21 cellular contexts compared by ENCODE assay signal in genomic region chr11:8227156-8228152, GRCh38. TPM values are rescaled to one million over a fixed set of nuclear protein-coding genes. Genes with fewer than 3 reads are reported as not detected.
DNase-seq lines count a peak whose midpoint lies in the region; ATAC-seq, FAIRE-seq and TF ChIP-seq lines count a peak whose summit lies in the region.
"Had no signal": no experiment of that assay in that cellular context is flagged by ENCODE, and none has a peak within 500 bp of the region (broad histone marks: within the 10 kb centered on the region; RNA-seq: fewer than 3 reads in every experiment).

No MANE protein-coding gene starts in this region.

- ATAC-seq in GM21381 (IDR thresholded peaks at IDR 0.05; ENCODE audit: unreplicated experiment), result no peak
- no peak for ATAC-seq in stimulated activated naive CD8-positive, alpha-beta T cell treated with anti-CD3 and anti-CD28 coated beads, Interleukin-15, Interleukin-2, amounts not matched to agents 100 U/mL and 50 U/mL, for 24 hours

- no peaks in the 10 kb centered on the region for H3K9me3 ChIP-seq in HAP-1
- H3K9me3 ChIP-seq: BE2C, SK-N-SH had no signal

- H3K4me1 ChIP-seq in HAP-1, result peaks cover 4% of the 10 kb centered on the region

- H3K4me3 ChIP-seq in HAP-1 (no peak overlapping the region), epithelial cell of proximal tubule (ENCODE audit: low read depth, low read length) (no peak overlapping the region), retinal pigment epithelial cell (ENCODE audit: low read length) (no peak overlapping the region), coronary artery (no peak overlapping the region)

- in situ Hi-C loops in HAP-1 (cut with MboI; ENCODE audit: low sequenced_read_pairs), result loop anchor here (5.0 kb wide), 1 partner anchor 340 kb away; no protein-coding TSS in a partner anchor

- peak; percentile 63 to 67 for DNase-seq in HAP-1 (ENCODE audit: low spot score in 2 of 2)
- peak; percentile 3 for DNase-seq in RCC 7860 (ENCODE audit: low spot score)
- DNase-seq in epithelial cell of proximal tubule (ENCODE audit: low read depth), result peak; percentile 46
- DNase-seq in retinal pigment epithelial cell (ENCODE audit: low read depth), result peak; percentile 78
- no peak for DNase-seq in coronary artery (ENCODE audit: low spot score)
- no peak for DNase-seq in stimulated activated naive CD8-positive, alpha-beta T cell treated with anti-CD3 and anti-CD28 coated beads, Interleukin-15, Interleukin-2, amounts not matched to agents 100 U/mL and 50 U/mL, for 24 hours
- DNase-seq: activated CD8-positive, alpha-beta memory T cell treated with anti-CD3 and anti-CD28 coated beads, Interleukin-2, amount 50 U/mL, for 4 hours; activated gamma-delta T cell treated with Interleukin-2 at 50 U/mL for 16 hours; BE2C; NCI-H187; NCI-H510A treated with DMSO at 0.1 percent for 48 hours; nephron progenitor cell; SK-N-SH; T-helper 9 cell had no signal

- no peaks in the 10 kb centered on the region for H3K36me3 ChIP-seq in HAP-1 (replicated peaks)
- H3K36me3 ChIP-seq: BE2C had no signal

- no peak overlapping the region for H3K27ac ChIP-seq in coronary artery

- no peak for TF ChIP-seq CTCF in epithelial cell of proximal tubule (conservative IDR thresholded peaks at IDR 0.05; ENCODE audit: low read depth, low read length)
- TF ChIP-seq CTCF in retinal pigment epithelial cell (conservative IDR thresholded peaks at IDR 0.05; ENCODE audit: low read depth, low read length), result no peak
- TF ChIP-seq CTCF in coronary artery (IDR thresholded peaks at IDR 0.05), result no peak

- no peak for FAIRE-seq in RCC 7860 (lab: Jason Lieb, UNC)
- FAIRE-seq: colon had no signal

- H3K27me3 ChIP-seq in HAP-1 (ENCODE audit: low read depth), result no peaks in the 10 kb centered on the region
- H3K27me3 ChIP-seq: BE2C had no signal

RNA-seq across cellular contexts. Expression of gene LMO1, which starts 36.2 kb away (rescaled TPM):
- not detected in 2 replicates for total RNA-seq in epithelial cell of proximal tubule
- total RNA-seq: aorta, mesenteric fat pad, OCI-LY7, pulmonary artery endothelial cell had no signal

RNA-seq across cellular contexts. Expression of gene RIC3, which starts 58.6 kb away (rescaled TPM):
- total RNA-seq in epithelial cell of proximal tubule, result 0.92 and 1.6 TPM in 2 replicates
- total RNA-seq: glomerular endothelial cell, OCI-LY7 had no signal

Comparison
In these comparisons a context has a peak if more than half of its experiments do, and no peak if none do; other contexts are left out.
1. DNase-seq: peak in HAP-1 (2 of 2), RCC 7860 (single experiment), epithelial cell of proximal tubule (single experiment) and retinal pigment epithelial cell (single experiment); none in coronary artery (single experiment) and stimulated activated naive CD8-positive, alpha-beta T cell treated with anti-CD3 and anti-CD28 coated beads, Interleukin-15, Interleukin-2, amounts not matched to agents 100 U/mL and 50 U/mL, for 24 hours (single experiment).